24 cellular contexts compared by ENCODE assay signal in the genomic region with DNA sequence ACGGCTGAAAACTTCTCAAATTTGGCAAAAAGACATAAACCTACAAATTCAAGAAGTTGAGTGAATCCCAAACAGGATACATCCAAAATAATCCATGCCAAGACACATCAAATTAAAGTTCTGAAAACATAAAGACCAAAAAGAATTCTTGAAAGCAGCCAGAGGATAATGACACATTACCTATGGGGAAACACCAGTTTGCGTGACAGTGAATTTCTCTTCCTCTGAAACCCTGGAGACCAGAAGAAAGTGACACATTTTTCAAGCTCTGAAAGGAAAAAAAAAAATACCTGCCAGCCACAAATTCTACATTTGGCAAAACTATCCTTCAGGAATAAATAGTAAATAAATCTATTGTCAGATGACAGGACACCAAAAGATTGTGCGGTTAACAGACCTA.
"Had no signal": no experiment of that assay in that cellular context is flagged by ENCODE, and none has a peak within 500 bp of the region (broad histone marks: within the 10 kb centered on the region; RNA-seq: fewer than 3 reads in every experiment).

No MANE protein-coding gene starts in this region.

- DNase-seq: dorsolateral prefrontal cortex; effector CD4-positive, alpha-beta T cell; foreskin fibroblast; gastrocnemius medialis; head of caudate nucleus; kidney; natural killer cell; occipital lobe; ovary; posterior cingulate gyrus; psoas muscle; right lobe of liver; small intestine; stimulated activated CD4-positive, alpha-beta T cell treated with anti-CD3 and anti-CD28 coated beads, Interleukin-15, amount 100 ng/mL, for 24 hours; stimulated activated CD4-positive, alpha-beta T cell treated with anti-CD3 and anti-CD28 coated beads, Interleukin-2, amount 100 ng/mL, for 48 hours; stimulated activated naive CD4-positive, alpha-beta T cell treated with Interleukin-2 at 50 U/mL for 16 hours; stomach; thyroid gland; trophoblast cell had no signal

- H3K4me3 ChIP-seq: dorsolateral prefrontal cortex, gastrocnemius medialis, lung, ovary, psoas muscle, right lobe of liver, stomach, thyroid gland had no signal

- H3K4me3 Mint-ChIP-seq: memory B cell, natural killer cell had no signal

- H3K4me1 Mint-ChIP-seq: natural killer cell had no signal

- H3K27ac ChIP-seq: dorsolateral prefrontal cortex, epithelial cell of prostate, gastrocnemius medialis, ovary, psoas muscle, right lobe of liver, stomach, thyroid gland had no signal

- H3K9me3 Mint-ChIP-seq: natural killer cell had no signal

- H3K36me3 Mint-ChIP-seq: natural killer cell had no signal

- ATAC-seq: esophagus mucosa, gastrocnemius medialis, left lobe of liver, natural killer cell, psoas muscle, right lobe of liver had no signal

- H3K36me3 ChIP-seq: gastrocnemius medialis, ovary, right lobe of liver, stomach, thyroid gland had no signal

- H3K27ac Mint-ChIP-seq: memory B cell, natural killer cell had no signal

- H3K4me1 ChIP-seq: gastrocnemius medialis, psoas muscle, right lobe of liver, stomach, thyroid gland had no signal

- H3K9me3 ChIP-seq: gastrocnemius medialis, ovary, psoas muscle, right lobe of liver, stomach, thyroid gland had no signal
